24 cellular contexts compared by ENCODE assay signal in genomic region chr4:25221377-25221776, GRCh38.
"Had no signal": no experiment of that assay in that cellular context is flagged by ENCODE, and none has a peak within 500 bp of the region (broad histone marks: within the 10 kb centered on the region; RNA-seq: fewer than 3 reads in every experiment).

No MANE protein-coding gene starts in this region.

- H3K4me1 ChIP-seq: colonic mucosa, esophagus squamous epithelium, gastrocnemius medialis, heart left ventricle, left ventricle myocardium inferior, lower lobe of right lung had no signal

- FAIRE-seq: endometrium, islet of Langerhans, keratinocyte had no signal

- H3K36me3 ChIP-seq: colonic mucosa, esophagus squamous epithelium, gastrocnemius medialis, heart left ventricle, lower lobe of right lung had no signal

- H3K27me3 ChIP-seq: colonic mucosa, esophagus squamous epithelium, gastrocnemius medialis, heart left ventricle had no signal

- H3K9me3 ChIP-seq: gastrocnemius medialis had no signal

- ATAC-seq: effector memory CD8-positive, alpha-beta T cell; esophagus mucosa; gastrocnemius medialis; heart left ventricle; left cardiac atrium; lower lobe of right lung; mucosa of descending colon had no signal

- H3K27ac ChIP-seq: colonic mucosa, epithelial cell of prostate, esophagus squamous epithelium, gastrocnemius medialis, heart left ventricle, left ventricle myocardium inferior, lower lobe of right lung had no signal

- DNase-seq: colonic mucosa; cortex of kidney; effector CD8-positive, alpha-beta T cell; effector memory CD8-positive, alpha-beta T cell; endodermal cell; erythroblast; esophagus squamous epithelium; foreskin fibroblast; foreskin melanocyte; gastrocnemius medialis; glutamatergic neuron; heart left ventricle; hippocampal formation; left cardiac atrium; left ventricle myocardium inferior; lower lobe of right lung; mesenchymal stem cell; mucosa of descending colon; naive B cell had no signal

- H3K4me3 ChIP-seq: colonic mucosa, esophagus squamous epithelium, gastrocnemius medialis, heart left ventricle, left ventricle myocardium inferior, lower lobe of right lung, mucosa of descending colon had no signal
